19 cellular contexts compared by ENCODE assay signal in genomic region chr6:54860739-54861138, GRCh38. TPM values are rescaled to one million over a fixed set of nuclear protein-coding genes. Genes with fewer than 3 reads are reported as not detected.
A peak's percentile ranks its signal among the peaks of the same experiment; 100 is the strongest.
DNase-seq lines count a peak whose midpoint lies in the region; ATAC-seq and TF ChIP-seq lines count a peak whose summit lies in the region.
"Had no signal": no experiment of that assay in that cellular context is flagged by ENCODE, and none has a peak within 500 bp of the region (broad histone marks: within the 10 kb centered on the region; RNA-seq: fewer than 3 reads in every experiment).

No MANE protein-coding gene starts in this region.

- intact Hi-C loops in Calu3 (cut with micrococcal nuclease; ENCODE audit: unreplicated experiment): loop anchor here (2.0 to 5.0 kb wide), 3 partner anchors 14 to 207 kb away; partner anchors contain the start of gene FAM83B

- peaks cover 12% of the 10 kb centered on the region for H3K36me3 Mint-ChIP-seq in Calu3 (ENCODE audit: insufficient read depth, unreplicated experiment)
- H3K36me3 Mint-ChIP-seq: memory B cell had no signal

- H3K36me3 ChIP-seq in KMS-11 (ENCODE audit: insufficient read depth): no peaks in the 10 kb centered on the region
- no peaks in the 10 kb centered on the region for H3K36me3 ChIP-seq in hepatocyte (replicated peaks; ENCODE audit: insufficient read depth, low read depth)

- no peaks in the 10 kb centered on the region for H3K9me3 ChIP-seq in hepatocyte (ENCODE audit: low read depth)

- H3K4me1 ChIP-seq in KMS-11 (ENCODE audit: low read depth, poor library complexity, severe bottlenecking): peaks cover 51% of the 10 kb centered on the region
- H3K4me1 ChIP-seq in hepatocyte (ENCODE audit: insufficient read depth): peaks cover 7% of the 10 kb centered on the region

- H3K9me3 Mint-ChIP-seq in Calu3 (ENCODE audit: low read depth, unreplicated experiment): no peaks in the 10 kb centered on the region
- H3K9me3 Mint-ChIP-seq: nephron progenitor cell had no signal

- H3K4me3 ChIP-seq in KMS-11 (IDR thresholded peaks at IDR 0.05; ENCODE audit: insufficient read depth, low read depth, low read length): no peak overlapping the region
- no peak overlapping the region for H3K4me3 ChIP-seq in hepatocyte

- H3K27ac ChIP-seq in KMS-11: no peak overlapping the region
- H3K27ac ChIP-seq in hepatocyte: peak overlapping the region; percentile 74

- no peaks in the 10 kb centered on the region for H3K27me3 Mint-ChIP-seq in Calu3 (ENCODE audit: unreplicated experiment)
- H3K27me3 Mint-ChIP-seq: memory B cell had no signal

- ATAC-seq in HG02970 (IDR thresholded peaks at IDR 0.05; ENCODE audit: low FRiP score, unreplicated experiment) (no peak), HG03280 (IDR thresholded peaks at IDR 0.05; ENCODE audit: unreplicated experiment) (no peak)
- ATAC-seq: HepG2 had no signal

- H3K4me3 Mint-ChIP-seq in Calu3 (ENCODE audit: low read depth, unreplicated experiment): peak overlapping the region; percentile 64
- H3K4me3 Mint-ChIP-seq: memory B cell, nephron progenitor cell had no signal

- no TSS peak for BruUV-seq in Calu3 (replicated peaks; lab: Mats Ljungman, UMichigan)

- H3K27ac Mint-ChIP-seq in Calu3 (ENCODE audit: unreplicated experiment): peak overlapping the region; percentile 98
- H3K27ac Mint-ChIP-seq: memory B cell, nephron progenitor cell had no signal

- CTCF ChIA-PET in Calu3 (lab: Charles Lee): interaction anchor here (1.6 kb wide), 1 partner anchor 142 kb away, joined by 7 read pairs; no protein-coding TSS in a partner anchor

- TF ChIP-seq CTCF in Calu3 (IDR thresholded peaks at IDR 0.05; ENCODE audit: unreplicated experiment) (no peak), KMS-11 (conservative IDR thresholded peaks at IDR 0.05; ENCODE audit: low read depth, low read length) (no peak), hepatocyte (IDR thresholded peaks at IDR 0.05; ENCODE audit: poor library complexity) (no peak)

- H3K9ac ChIP-seq in KMS-11: no peak overlapping the region

- H3K27me3 ChIP-seq in KMS-11 (ENCODE audit: insufficient read depth, low read depth) (no peaks in the 10 kb centered on the region), hepatocyte (no peaks in the 10 kb centered on the region)

- no peaks in the 10 kb centered on the region for H3K9me2 ChIP-seq in hepatocyte (replicated peaks; ENCODE audit: insufficient read depth)

- 95% methylated on average over 5 of the region's 5 CpGs for WGBS in hepatocyte (ENCODE audit: low lambda C conversion rate, missing lambda C conversion rate)

- H3K79me2 ChIP-seq in KMS-11 (ENCODE audit: insufficient read depth, low read depth) (no peaks in the 10 kb centered on the region), hepatocyte (peaks cover 84% of the 10 kb centered on the region)

- no peak overlapping the region for H2AFZ ChIP-seq in KMS-11 (ENCODE audit: low read depth)
- H2AFZ ChIP-seq in hepatocyte: no peak overlapping the region

- DNase-seq in Calu3 (peak; percentile 69), amniotic epithelial cell (ENCODE audit: low read depth) (peak; percentile 96), hepatocyte (ENCODE audit: low spot score) (peak; percentile 19), NCI-H524 (lab: John Stamatoyannopoulos, UW) (no peak), ecto neural progenitor cell (ENCODE audit: low spot score) (no peak)
- DNase-seq: activated CD4-positive, alpha-beta T cell treated with anti-CD3 and anti-CD28 coated beads for 48 hours; activated CD8-positive, alpha-beta memory T cell treated with anti-CD3 and anti-CD28 coated beads, Interleukin-2, amount 50 U/mL, for 48 hours; activated naive CD4-positive, alpha-beta T cell; foreskin melanocyte; NCI-H1092 treated with DMSO at 0.1 percent for 48 hours; nephron progenitor cell; SHP77 treated with DMSO at 0.1 percent for 48 hours had no signal

- H3K4me1 Mint-ChIP-seq in Calu3 (ENCODE audit: low read depth, unreplicated experiment): peaks cover 74% of the 10 kb centered on the region
- H3K4me1 Mint-ChIP-seq: memory B cell, nephron progenitor cell had no signal

- H4K20me1 ChIP-seq in KMS-11 (ENCODE audit: insufficient read depth) (no peaks in the 10 kb centered on the region), hepatocyte (ENCODE audit: insufficient read depth, poor library complexity, severe bottlenecking) (no peaks in the 10 kb centered on the region)

- H3K4me2 ChIP-seq in KMS-11 (0 out of 2 replicates have a peak overlapping the region, but pooled peaks have one; percentile 8), hepatocyte (no peak overlapping the region)

RNA-seq across cellular contexts. Expression of gene FAM83B, which starts 14.2 kb away (rescaled TPM):
- total RNA-seq in Calu3 (2022) (22.2 and 24.2 TPM in 2 replicates), hepatocyte (29.1 and 29.2 TPM in 2 replicates)
- 5.5 and 5.6 TPM in 2 replicates for polyA plus RNA-seq in hepatocyte
- total RNA-seq: HepG2; subcutaneous adipose tissue; T-helper 2 cell treated with Interferon-gamma antibody and Interleukin-4, amounts not matched to agents 100 ng/mL and 5 ng/mL, for 36 hours had no signal
- polyA plus RNA-seq: HepG2 had no signal

Comparison
In these comparisons a context has a peak if more than half of its experiments do, and no peak if none do; other contexts are left out.
1. DNase-seq: peak in Calu3 (single experiment), amniotic epithelial cell (single experiment) and hepatocyte (single experiment); none in NCI-H524 (0 of 2) and ecto neural progenitor cell (single experiment).